5 cellular contexts compared by ENCODE assay signal in genomic region chr22:46395145-46395544, GRCh38.
"Had no signal": no experiment of that assay in that cellular context is flagged by ENCODE, and none has a peak within 500 bp of the region (broad histone marks: within the 10 kb centered on the region; RNA-seq: fewer than 3 reads in every experiment).

No MANE protein-coding gene starts in this region.

- H3K9me3 ChIP-seq: HAP-1 had no signal

- H3K4me3 Mint-ChIP-seq: GM23338 had no signal

- ATAC-seq: GM23338, HCT116, K562 had no signal

- DNase-seq: IMR-90 had no signal

- H3K36me3 ChIP-seq: HAP-1 had no signal

- H3K4me3 ChIP-seq: GM23338, HAP-1, K562 had no signal

- H3K9me3 Mint-ChIP-seq: GM23338 had no signal

- H3K27ac Mint-ChIP-seq: GM23338 had no signal

- H3K4me1 ChIP-seq: HAP-1 had no signal
